Comparison of ENCODE assay signal across 14 cellular contexts in genomic region chr4:104815593-104816156, GRCh38.
DNase-seq lines count a peak whose midpoint lies in the region; ATAC-seq and TF ChIP-seq lines count a peak whose summit lies in the region.
"Had no signal": no experiment of that assay in that cellular context is flagged by ENCODE, and none has a peak within 500 bp of the region (broad histone marks: within the 10 kb centered on the region; RNA-seq: fewer than 3 reads in every experiment).

No MANE protein-coding gene starts in this region.

- POLR2A ChIA-PET in OCI-LY7 (lab: Charles Lee) = interaction anchor here (0.6 to 1.5 kb wide), 3 partner anchors 50 to 376 kb away, joined by 3 read pairs; no protein-coding TSS in a partner anchor

- H3K4me2 ChIP-seq in OCI-LY7 (ENCODE audit: low read length) = peak overlapping the region; percentile 31

- intact Hi-C loops in OCI-LY7 (cut with micrococcal nuclease; ENCODE audit: unreplicated experiment) = no loop called here

- BruUV-seq in OCI-LY7 (replicated peaks; lab: Mats Ljungman, UMichigan) = no TSS peak

- H3K4me1 ChIP-seq in OCI-LY7 (ENCODE audit: insufficient read depth, low read length, poor library complexity, severe bottlenecking) = no peaks in the 10 kb centered on the region

- DNase-seq in activated naive CD4-positive, alpha-beta T cell treated with anti-CD3 and anti-CD28 coated beads, Interleukin-2, amount 50 U/mL, for 72 hours (ENCODE audit: low spot score in 2 of 2) = no peak
- DNase-seq in OCI-LY7 (ENCODE audit: low spot score) (peak; percentile 4), superior temporal gyrus (ENCODE audit: extremely low spot score) (no peak), NCI-H446 (lab: John Stamatoyannopoulos, UW) (no peak)
- DNase-seq: 8988T; activated CD4-positive, alpha-beta T cell treated with anti-CD3 and anti-CD28 coated beads, Interleukin-2, amount 10 ng/mL, durations not matched to agents 7 days and 5 days; activated naive CD8-positive, alpha-beta T cell treated with anti-CD3 and anti-CD28 coated beads, Interleukin-2, amount 10 ng/mL, durations not matched to agents 7 days and 5 days; effector CD4-positive, alpha-beta T cell; NCI-H2081 treated with DMSO at 0.1 percent for 48 hours had no signal

- no peaks in the 10 kb centered on the region for H4K20me1 ChIP-seq in OCI-LY7 (ENCODE audit: insufficient read depth, low read length)

- no peak overlapping the region for H3K27ac ChIP-seq in OCI-LY7 (ENCODE audit: low read depth, low read length, poor library complexity, severe bottlenecking)

- H2AFZ ChIP-seq in OCI-LY7 (ENCODE audit: low read length) = no peak overlapping the region

- H3K9me3 ChIP-seq in OCI-LY7 (ENCODE audit: low read length) = no peaks in the 10 kb centered on the region

- peak overlapping the region; percentile 26 for H3K27ac Mint-ChIP-seq in activated naive CD4-positive, alpha-beta T cell treated with anti-CD3 and anti-CD28 coated beads, Interleukin-2, amount 50 U/mL, for 24 hours
- H3K27ac Mint-ChIP-seq in activated naive CD4-positive, alpha-beta T cell treated with anti-CD3 and anti-CD28 coated beads, Interleukin-2, amount 50 U/mL, for 72 hours = no peak overlapping the region
- no peak overlapping the region for H3K27ac Mint-ChIP-seq in stimulated activated memory B cell treated with anti-CD40 and anti-IgM and Interleukin-4, amounts not matched to agents 10 μg/mL and 1 μg/mL and 100 μg/mL, for 72 hours
- H3K27ac Mint-ChIP-seq: activated CD4-positive, alpha-beta T cell treated with anti-CD3 and anti-CD28 coated beads, Interleukin-2, amount 10 ng/mL, durations not matched to agents 7 days and 5 days; activated naive CD8-positive, alpha-beta T cell treated with anti-CD3 and anti-CD28 coated beads, Interleukin-2, amount 10 ng/mL, durations not matched to agents 7 days and 5 days had no signal

- peaks cover 3% of the 10 kb centered on the region for H3K4me1 Mint-ChIP-seq in activated naive CD4-positive, alpha-beta T cell treated with anti-CD3 and anti-CD28 coated beads, Interleukin-2, amount 50 U/mL, for 24 hours
- H3K4me1 Mint-ChIP-seq in stimulated activated memory B cell treated with anti-CD40 and anti-IgM and Interleukin-4, amounts not matched to agents 10 μg/mL and 1 μg/mL and 100 μg/mL, for 72 hours = peaks cover 14% of the 10 kb centered on the region
- H3K4me1 Mint-ChIP-seq: activated CD4-positive, alpha-beta T cell treated with anti-CD3 and anti-CD28 coated beads, Interleukin-2, amount 10 ng/mL, durations not matched to agents 7 days and 5 days; activated naive CD8-positive, alpha-beta T cell treated with anti-CD3 and anti-CD28 coated beads, Interleukin-2, amount 10 ng/mL, durations not matched to agents 7 days and 5 days had no signal

- H3K9me2 ChIP-seq in OCI-LY7 (ENCODE audit: insufficient read depth, low read length) = no peaks in the 10 kb centered on the region

- H3K4me3 ChIP-seq in OCI-LY7 (ENCODE audit: low read depth, low read length, poor library complexity, severe bottlenecking) = no peak overlapping the region

- no peaks in the 10 kb centered on the region for H3K36me3 ChIP-seq in OCI-LY7 (ENCODE audit: insufficient read depth, low read length)

- no peak for TF ChIP-seq CTCF in OCI-LY7 (conservative IDR thresholded peaks at IDR 0.05; ENCODE audit: low read length)

- no peaks in the 10 kb centered on the region for H3K36me3 Mint-ChIP-seq in activated naive CD4-positive, alpha-beta T cell treated with anti-CD3 and anti-CD28 coated beads, Interleukin-2, amount 50 U/mL, for 24 hours
- H3K36me3 Mint-ChIP-seq in activated naive CD4-positive, alpha-beta T cell treated with anti-CD3 and anti-CD28 coated beads, Interleukin-2, amount 50 U/mL, for 72 hours = no peaks in the 10 kb centered on the region
- no peaks in the 10 kb centered on the region for H3K36me3 Mint-ChIP-seq in stimulated activated memory B cell treated with anti-CD40 and anti-IgM and Interleukin-4, amounts not matched to agents 10 μg/mL and 1 μg/mL and 100 μg/mL, for 72 hours
- H3K36me3 Mint-ChIP-seq: activated naive CD8-positive, alpha-beta T cell treated with anti-CD3 and anti-CD28 coated beads, Interleukin-2, amount 10 ng/mL, durations not matched to agents 7 days and 5 days had no signal

- H3K79me2 ChIP-seq in OCI-LY7 (ENCODE audit: insufficient read depth, low read depth, low read length) = no peaks in the 10 kb centered on the region

- CTCF ChIA-PET in OCI-LY7 (lab: Charles Lee; ENCODE audit: unreplicated experiment) = no interaction called here

- no peak for ATAC-seq in activated naive CD4-positive, alpha-beta T cell treated with anti-CD3 and anti-CD28 coated beads, Interleukin-2, amount 50 U/mL, for 72 hours
- ATAC-seq in HG02981 (IDR thresholded peaks at IDR 0.05; ENCODE audit: unreplicated experiment) = peak; percentile 65
- peak; percentile 67 for ATAC-seq in stimulated activated memory B cell treated with anti-CD40 and anti-IgM and Interleukin-4, amounts not matched to agents 10 μg/mL and 1 μg/mL and 100 μg/mL, for 72 hours
- ATAC-seq in GM18519 (IDR thresholded peaks at IDR 0.05; ENCODE audit: low FRiP score, unreplicated experiment) = no peak
- ATAC-seq: Right ventricle myocardium inferior had no signal

- H3K27me3 Mint-ChIP-seq in activated naive CD4-positive, alpha-beta T cell treated with anti-CD3 and anti-CD28 coated beads, Interleukin-2, amount 50 U/mL, for 24 hours = no peaks in the 10 kb centered on the region
- no peaks in the 10 kb centered on the region for H3K27me3 Mint-ChIP-seq in stimulated activated memory B cell treated with anti-CD40 and anti-IgM and Interleukin-4, amounts not matched to agents 10 μg/mL and 1 μg/mL and 100 μg/mL, for 72 hours
- H3K27me3 Mint-ChIP-seq: activated CD4-positive, alpha-beta T cell treated with anti-CD3 and anti-CD28 coated beads, Interleukin-2, amount 10 ng/mL, durations not matched to agents 7 days and 5 days had no signal

- no peak overlapping the region for H3K4me3 Mint-ChIP-seq in activated naive CD4-positive, alpha-beta T cell treated with anti-CD3 and anti-CD28 coated beads, Interleukin-2, amount 50 U/mL, for 24 hours
- H3K4me3 Mint-ChIP-seq in stimulated activated memory B cell treated with anti-CD40 and anti-IgM and Interleukin-4, amounts not matched to agents 10 μg/mL and 1 μg/mL and 100 μg/mL, for 72 hours = no peak overlapping the region
- H3K4me3 Mint-ChIP-seq: activated CD4-positive, alpha-beta T cell treated with anti-CD3 and anti-CD28 coated beads, Interleukin-2, amount 10 ng/mL, durations not matched to agents 7 days and 5 days; activated naive CD8-positive, alpha-beta T cell treated with anti-CD3 and anti-CD28 coated beads, Interleukin-2, amount 10 ng/mL, durations not matched to agents 7 days and 5 days had no signal

- H3K9me3 Mint-ChIP-seq in activated naive CD4-positive, alpha-beta T cell treated with anti-CD3 and anti-CD28 coated beads, Interleukin-2, amount 50 U/mL, for 24 hours = peaks cover 5% of the 10 kb centered on the region
- peaks cover 0 to 3% of the 10 kb centered on the region in 2 donors for H3K9me3 Mint-ChIP-seq in activated naive CD4-positive, alpha-beta T cell treated with anti-CD3 and anti-CD28 coated beads, Interleukin-2, amount 50 U/mL, for 72 hours
- no peaks in the 10 kb centered on the region for H3K9me3 Mint-ChIP-seq in stimulated activated memory B cell treated with anti-CD40 and anti-IgM and Interleukin-4, amounts not matched to agents 10 μg/mL and 1 μg/mL and 100 μg/mL, for 72 hours
- H3K9me3 Mint-ChIP-seq: activated CD4-positive, alpha-beta T cell treated with anti-CD3 and anti-CD28 coated beads, Interleukin-2, amount 10 ng/mL, durations not matched to agents 7 days and 5 days; activated naive CD8-positive, alpha-beta T cell treated with anti-CD3 and anti-CD28 coated beads, Interleukin-2, amount 10 ng/mL, durations not matched to agents 7 days and 5 days had no signal

Comparison
In these comparisons a context has a peak if more than half of its experiments do, and no peak if none do; other contexts are left out.
1. ATAC-seq: peak in HG02981 (single experiment) and stimulated activated memory B cell treated with anti-CD40 and anti-IgM and Interleukin-4, amounts not matched to agents 10 μg/mL and 1 μg/mL and 100 μg/mL, for 72 hours (single experiment); none in activated naive CD4-positive, alpha-beta T cell treated with anti-CD3 and anti-CD28 coated beads, Interleukin-2, amount 50 U/mL, for 72 hours (0 of 2) and GM18519 (single experiment).